Comparison of ENCODE assay signal across 14 cellular contexts in the genomic region with DNA sequence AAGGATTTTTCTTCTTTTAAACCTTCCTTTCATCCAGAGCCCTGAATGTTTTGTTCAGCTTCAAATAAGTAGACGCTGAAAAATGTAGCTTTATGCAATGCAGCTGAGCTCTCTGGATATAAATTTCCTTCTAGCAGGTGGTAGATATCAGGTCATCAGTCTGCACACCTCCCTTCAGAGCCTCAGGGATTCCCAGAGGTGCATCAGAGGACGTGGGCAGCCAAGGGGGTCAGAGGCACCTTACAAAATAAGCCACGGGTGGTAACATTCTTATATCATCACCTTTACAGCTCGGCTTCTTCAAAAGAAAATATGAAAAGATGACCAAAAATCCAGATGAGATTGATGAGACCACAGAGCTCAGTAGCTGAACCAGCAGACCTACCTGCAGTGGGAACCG.
"Had no signal": no experiment of that assay in that cellular context is flagged by ENCODE, and none has a peak within 500 bp of the region (broad histone marks: within the 10 kb centered on the region; RNA-seq: fewer than 3 reads in every experiment).

No MANE protein-coding gene starts in this region.

- H3K27ac ChIP-seq: brain microvascular endothelial cell, hepatocyte, left ventricle myocardium inferior, psoas muscle, right lobe of liver, thoracic aorta had no signal

- H3K4me1 ChIP-seq: psoas muscle, right lobe of liver had no signal

- H3K4me2 ChIP-seq: hepatocyte had no signal

- H3K36me3 ChIP-seq: left ventricle myocardium inferior, right lobe of liver, thoracic aorta had no signal

- DNase-seq: activated CD8-positive, alpha-beta memory T cell treated with anti-CD3 and anti-CD28 coated beads, Interleukin-2, amount 50 U/mL, for 48 hours; activated naive CD4-positive, alpha-beta T cell treated with anti-CD3 and anti-CD28 coated beads for 36 hours; amygdala; dermis blood vessel endothelial cell; kidney; left ventricle myocardium inferior; mesendoderm; psoas muscle; right lobe of liver; stimulated activated CD4-positive, alpha-beta T cell treated with anti-CD3 and anti-CD28 coated beads, Interleukin-1b, Interleukin-23, amount 100 ng/mL, for 48 hours; stimulated activated naive CD4-positive, alpha-beta T cell treated with Interleukin-2 at 50 U/mL for 16 hours had no signal

- H3K9me3 Mint-ChIP-seq: activated naive CD4-positive, alpha-beta T cell treated with anti-CD3 and anti-CD28 coated beads for 36 hours had no signal

- ATAC-seq: psoas muscle, right lobe of liver had no signal

- H3K9me3 ChIP-seq: left ventricle myocardium inferior, psoas muscle, right lobe of liver, thoracic aorta had no signal

- H3K4me3 ChIP-seq: hepatocyte, left ventricle myocardium inferior, psoas muscle, right lobe of liver, thoracic aorta had no signal

- H2AFZ ChIP-seq: hepatocyte had no signal

- H3K27me3 ChIP-seq: brain microvascular endothelial cell, hepatocyte, right lobe of liver had no signal

- H3K79me2 ChIP-seq: hepatocyte had no signal
